Comparison of ENCODE assay signal across 8 cellular contexts in genomic region chr15:58043192-58043903, GRCh38. TPM values are rescaled to one million over a fixed set of nuclear protein-coding genes. Genes with fewer than 3 reads are reported as not detected.
DNase-seq lines count a peak whose midpoint lies in the region; ATAC-seq, FAIRE-seq and TF ChIP-seq lines count a peak whose summit lies in the region.

No MANE protein-coding gene starts in this region.

- no peaks in the 10 kb centered on the region for H3K36me3 Mint-ChIP-seq in progenitor cell of endocrine pancreas (ENCODE audit: insufficient read depth)

- TF ChIP-seq CTCF in fibroblast of lung (conservative IDR thresholded peaks at IDR 0.05 in 1 of 2, IDR thresholded peaks at IDR 0.05 in 1 of 2; ENCODE audit: low read depth in 1 of 2, low read length in 2 of 2), result peak; percentile 72 to 73
- peak; percentile 69 for TF ChIP-seq CTCF in progenitor cell of endocrine pancreas (IDR thresholded peaks at IDR 0.05; ENCODE audit: unreplicated experiment)

- H3K4me3 ChIP-seq in fibroblast of lung (replicated peaks in 1 of 4; ENCODE audit: control extremely low read depth in 1 of 4, insufficient read depth in 1 of 4, low read depth in 3 of 4, low read length in 4 of 4), result no peak overlapping the region

- no peak for FAIRE-seq in HTR-8/SVneo (lab: Jason Lieb, UNC)

- H3K4me2 ChIP-seq in fibroblast of lung (ENCODE audit: extremely low read depth, insufficient read depth, low read length), result no peak overlapping the region

- H3K27me3 ChIP-seq in fibroblast of lung (ENCODE audit: control insufficient read depth, insufficient read depth, low read length), result no peaks in the 10 kb centered on the region

- H3K9me3 ChIP-seq in fibroblast of lung (ENCODE audit: control insufficient read depth, insufficient read depth, low read depth, low read length), result no peaks in the 10 kb centered on the region

- H3K4me1 Mint-ChIP-seq in progenitor cell of endocrine pancreas (ENCODE audit: low read depth), result peaks cover 22% of the 10 kb centered on the region

- H3K4me1 ChIP-seq in fibroblast of lung (ENCODE audit: control insufficient read depth, extremely low read depth, insufficient read depth, low read length), result no peaks in the 10 kb centered on the region

- no peak overlapping the region for H3K4me3 Mint-ChIP-seq in progenitor cell of endocrine pancreas (ENCODE audit: low read depth)

- H2AFZ ChIP-seq in fibroblast of lung (ENCODE audit: low read length), result no peak overlapping the region

- ATAC-seq in GM21737 (IDR thresholded peaks at IDR 0.05; ENCODE audit: unreplicated experiment) (no peak), HG02798 (IDR thresholded peaks at IDR 0.05; ENCODE audit: poor library complexity, unreplicated experiment) (no peak)

- H3K27me3 Mint-ChIP-seq in progenitor cell of endocrine pancreas, result peaks cover 23% of the 10 kb centered on the region

- H3K27ac ChIP-seq in fibroblast of lung (ENCODE audit: insufficient read depth, low read length), result no peak overlapping the region

- DNase-seq in DMS53 treated with DMSO at 0.1 percent for 48 hours (lab: John Stamatoyannopoulos, UW; ENCODE audit: unreplicated experiment), result peak; percentile 21
- DNase-seq in LHCN-M2 (ENCODE audit: low read depth), result peak; percentile 34
- DNase-seq in activated CD4-positive, alpha-beta T cell treated with anti-CD3 and anti-CD28 coated beads for 48 hours, result peak; percentile 55
- DNase-seq in fibroblast of lung (ENCODE audit: low read depth in 2 of 2), result peak; percentile 17 to 58
- DNase-seq in progenitor cell of endocrine pancreas (ENCODE audit: low spot score, unreplicated experiment), result no peak
- no peak for DNase-seq in HTR-8/SVneo (ENCODE audit: insufficient read length, low spot score)

- H3K9me3 Mint-ChIP-seq in progenitor cell of endocrine pancreas (ENCODE audit: low read depth), result peaks cover 2% of the 10 kb centered on the region

- H3K9ac ChIP-seq in fibroblast of lung (ENCODE audit: insufficient read depth, low read length), result no peak overlapping the region

- no peaks in the 10 kb centered on the region for H4K20me1 ChIP-seq in fibroblast of lung (ENCODE audit: control insufficient read depth, extremely low read depth, insufficient read depth, low read length)

- no peak overlapping the region for H3K27ac Mint-ChIP-seq in progenitor cell of endocrine pancreas

- no peaks in the 10 kb centered on the region for H3K36me3 ChIP-seq in fibroblast of lung (ENCODE audit: control insufficient read depth, insufficient read depth, low read length)

- no peaks in the 10 kb centered on the region for H3K79me2 ChIP-seq in fibroblast of lung (ENCODE audit: control insufficient read depth, insufficient read depth, low read length)

RNA-seq across cellular contexts. Expression of gene ALDH1A2, which starts 22.2 kb away (rescaled TPM):
- total RNA-seq in LHCN-M2 (2014; rRNA removed) (0.46 and 0.77 TPM in 2 replicates), fibroblast of lung (2.3 and 7.7 TPM in 2 replicates), progenitor cell of endocrine pancreas (1.4 and 2.4 TPM in 2 replicates)
- polyA plus RNA-seq in LHCN-M2 (2012), result 0.81 TPM
- polyA plus RNA-seq in fibroblast of lung, result 1.1 and 1.8 TPM in 2 replicates
- 1.3 and 1.5 TPM in 2 replicates for polyA plus RNA-seq in fibroblast of lung (2012)
- polyA minus RNA-seq in fibroblast of lung (ENCODE audit: low replicate concordance), result 1.3 TPM in 1 of 2 replicates, not detected in the other

Comparison
In these comparisons a context has a peak if more than half of its experiments do, and no peak if none do; other contexts are left out.
1. DNase-seq: peak in DMS53 treated with DMSO at 0.1 percent for 48 hours (single experiment), LHCN-M2 (single experiment), activated CD4-positive, alpha-beta T cell treated with anti-CD3 and anti-CD28 coated beads for 48 hours (single experiment) and fibroblast of lung (2 of 2); none in progenitor cell of endocrine pancreas (single experiment) and HTR-8/SVneo (single experiment).